Comparison of ENCODE assay signal across 8 cellular contexts in genomic region chr12:59780605-59781135, GRCh38.
A peak's percentile ranks its signal among the peaks of the same experiment; 100 is the strongest.
DNase-seq lines count a peak whose midpoint lies in the region; ATAC-seq and TF ChIP-seq lines count a peak whose summit lies in the region.

No MANE protein-coding gene starts in this region.

- H3F3A ChIP-seq in PC-3 (ENCODE audit: low read length, unreplicated experiment) = no peaks in the 10 kb centered on the region

- no peaks in the 10 kb centered on the region for H3K27me3 ChIP-seq in PC-3 (ENCODE audit: low read length)

- H3K9me3 Mint-ChIP-seq in glutamatergic neuron (ENCODE audit: unreplicated experiment) = no peaks in the 10 kb centered on the region

- ATAC-seq in GM19324 (IDR thresholded peaks at IDR 0.05; ENCODE audit: low FRiP score, unreplicated experiment) = peak; percentile 53
- 0 out of 2 replicates have a peak, but pooled peaks have one; percentile 20 for ATAC-seq in PC-3
- no peak for ATAC-seq in HG02870 (IDR thresholded peaks at IDR 0.05; ENCODE audit: unreplicated experiment)
- ATAC-seq in HG03045 (IDR thresholded peaks at IDR 0.05; ENCODE audit: unreplicated experiment) = no peak

- no peak overlapping the region for H3K4me2 ChIP-seq in PC-3 (ENCODE audit: low read length)

- peaks cover 2% of the 10 kb centered on the region for H3K4me1 Mint-ChIP-seq in glutamatergic neuron (ENCODE audit: low read depth, unreplicated experiment)

- H3K4me1 ChIP-seq in PC-3 (ENCODE audit: insufficient read depth, low read length) = no peaks in the 10 kb centered on the region

- no peak overlapping the region for H3K9ac ChIP-seq in PC-3 (ENCODE audit: low read length)

- H3K4me3 Mint-ChIP-seq in glutamatergic neuron (ENCODE audit: unreplicated experiment) = no peak overlapping the region

- no peak overlapping the region for H3K27ac ChIP-seq in PC-3 (ENCODE audit: low read length)

- no peaks in the 10 kb centered on the region for H4K20me1 ChIP-seq in PC-3 (ENCODE audit: low read length)

- no peak overlapping the region for H3K4me3 ChIP-seq in PC-3 (ENCODE audit: low read length)

- no peaks in the 10 kb centered on the region for H3K9me3 ChIP-seq in PC-3 (ENCODE audit: low read length)

- H3K27me3 Mint-ChIP-seq in glutamatergic neuron (ENCODE audit: unreplicated experiment) = no peaks in the 10 kb centered on the region

- TF ChIP-seq CTCF in PC-3 (conservative IDR thresholded peaks at IDR 0.05; ENCODE audit: low read depth, low read length) = peak; percentile 70
- TF ChIP-seq CTCF in glutamatergic neuron (IDR thresholded peaks at IDR 0.05; ENCODE audit: partially characterized antibody, unreplicated experiment) = no peak

- H3K36me3 Mint-ChIP-seq in glutamatergic neuron (ENCODE audit: unreplicated experiment) = no peaks in the 10 kb centered on the region

- no peaks in the 10 kb centered on the region for H3K9me2 ChIP-seq in PC-3 (replicated peaks; ENCODE audit: low read length)

- CTCF ChIA-PET in PC-3 (lab: Charles Lee) = no interaction called here

- DNase-seq in A172 (ENCODE audit: low spot score) (peak; percentile 43), PC-3 (peak; percentile 51), glutamatergic neuron (no peak), GM19238 (ENCODE audit: insufficient read length, low spot score) (no peak)
- no peak for DNase-seq in stimulated activated naive CD4-positive, alpha-beta T cell treated with Interleukin-2 at 50 U/mL for 16 hours (lab: John Stamatoyannopoulos, UW)

- H3K36me3 ChIP-seq in PC-3 (ENCODE audit: low read depth, low read length) = no peaks in the 10 kb centered on the region

- POLR2A ChIA-PET in PC-3 (lab: Charles Lee; ENCODE audit: unreplicated experiment) = no interaction called here

- no peaks in the 10 kb centered on the region for H3K79me2 ChIP-seq in PC-3 (ENCODE audit: low read length)

- no peak overlapping the region for H2AFZ ChIP-seq in PC-3 (ENCODE audit: low read length)

- peak overlapping the region; percentile 11 for H3K27ac Mint-ChIP-seq in glutamatergic neuron (ENCODE audit: unreplicated experiment)

- intact Hi-C loops in PC-3 (cut with micrococcal nuclease) = no loop called here

- BruUV-seq in PC-3 (replicated peaks; lab: Mats Ljungman, UMichigan) = no TSS peak

Comparison
In these comparisons a context has a peak if more than half of its experiments do, and no peak if none do; other contexts are left out.
1. DNase-seq: peak in A172 (single experiment) and PC-3 (single experiment); none in glutamatergic neuron (single experiment), GM19238 (single experiment) and stimulated activated naive CD4-positive, alpha-beta T cell treated with Interleukin-2 at 50 U/mL for 16 hours (single experiment).
2. ATAC-seq: peak in GM19324 (single experiment) and PC-3 (single experiment); none in HG02870 (single experiment) and HG03045 (single experiment).